ENCODE assay signal across 11 cellular contexts in the genomic region with DNA sequence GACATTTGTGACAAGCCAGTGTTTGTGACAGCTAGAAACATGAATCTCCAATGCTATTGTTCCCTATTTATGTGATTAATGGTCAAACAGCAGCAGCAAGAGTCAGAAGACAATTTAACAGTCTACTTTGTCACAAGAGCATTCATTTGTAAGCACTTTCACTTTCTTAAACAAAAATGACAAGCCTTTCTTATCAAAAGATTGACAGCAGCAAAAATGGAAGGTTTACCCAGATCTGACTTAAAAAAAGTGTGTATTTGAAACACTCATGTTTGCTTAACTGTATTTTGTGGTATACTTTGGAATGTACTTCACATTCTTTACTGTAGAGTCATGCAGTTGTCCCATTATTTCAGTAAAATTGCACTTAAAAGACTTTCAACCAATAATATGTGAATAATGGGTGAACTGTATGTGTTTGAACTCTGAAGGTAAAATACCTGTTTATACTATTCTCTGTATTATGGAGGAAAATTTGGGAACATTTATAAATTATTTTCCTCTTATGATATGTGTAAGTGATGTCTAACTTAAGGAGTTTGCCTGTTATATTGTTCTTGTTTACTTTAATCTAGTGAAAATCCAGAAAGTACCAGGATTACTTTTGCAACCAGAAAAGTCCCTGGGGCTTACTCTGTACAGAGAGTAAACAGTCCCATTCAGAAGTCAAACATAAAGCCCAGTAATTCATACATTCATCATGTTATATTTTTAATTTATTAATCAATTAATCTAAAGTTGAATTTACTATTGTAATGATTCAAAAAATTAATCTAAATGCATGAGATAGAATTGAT.
DNase-seq lines count a peak whose midpoint lies in the region; ATAC-seq and TF ChIP-seq lines count a peak whose summit lies in the region.
"Had no signal": no experiment of that assay in that cellular context is flagged by ENCODE, and none has a peak within 500 bp of the region (broad histone marks: within the 10 kb centered on the region; RNA-seq: fewer than 3 reads in every experiment).

No MANE protein-coding gene starts in this region.

- no peaks in the 10 kb centered on the region for H3K36me3 Mint-ChIP-seq in naive thymus-derived CD8-positive, alpha-beta T cell

- H3K27ac ChIP-seq in HEK293 (ENCODE audit: extremely low read depth, low read depth, low read length): no peak overlapping the region
- peak overlapping the region in 1 of 2 experiments; percentile 28; a peak in 3 of 4 replicates for H3K27ac ChIP-seq in SK-N-SH (ENCODE audit: low read depth in 2 of 2, low read length in 1 of 2)
- H3K27ac ChIP-seq in smooth muscle cell (ENCODE audit: low read depth): peak overlapping the region; percentile 55
- H3K27ac ChIP-seq: uterus had no signal

- H3K9me3 Mint-ChIP-seq in naive thymus-derived CD8-positive, alpha-beta T cell: peaks cover 0 to 5% (median 0%) of the 10 kb centered on the region in 9 donors

- DNase-seq in SK-N-SH: no peak
- DNase-seq in fibroblast of villous mesenchyme (ENCODE audit: low read depth): peak; percentile 45
- DNase-seq in smooth muscle cell (lab: John Stamatoyannopoulos, UW; ENCODE audit: unreplicated experiment): no peak
- no peak for DNase-seq in naive thymus-derived CD8-positive, alpha-beta T cell
- DNase-seq in NOMO-1 (lab: John Stamatoyannopoulos, UW; ENCODE audit: unreplicated experiment in 2 of 2): no peak
- no peak for DNase-seq in cortex of kidney (lab: John Stamatoyannopoulos, UW)
- DNase-seq: GOT3, left colon, right cardiac atrium, uterus had no signal

- peak overlapping the region; percentile 4; the same call in 1 of the 2 replicates for H3K9ac ChIP-seq in SK-N-SH
- H3K9ac ChIP-seq in smooth muscle cell (ENCODE audit: low read depth): no peak overlapping the region

- 0 out of 4 replicates have a peak, but pooled peaks of 1 of the 2 experiments have one; percentile 13 for TF ChIP-seq EP300 in SK-N-SH (IDR thresholded peaks at IDR 0.05; ENCODE audit: borderline replicate concordance in 1 of 2, low read depth in 1 of 2, low read length in 1 of 2)

- ATAC-seq in naive thymus-derived CD8-positive, alpha-beta T cell: no peak
- ATAC-seq: left colon, right cardiac atrium had no signal

- no peak overlapping the region for H2AFZ ChIP-seq in SK-N-SH (ENCODE audit: low read depth)
- peak overlapping the region; percentile 19 for H2AFZ ChIP-seq in smooth muscle cell (ENCODE audit: low read depth)

- H3K4me3 Mint-ChIP-seq in naive thymus-derived CD8-positive, alpha-beta T cell: no peak overlapping the region

- H4K20me1 ChIP-seq in SK-N-SH (ENCODE audit: insufficient read depth): no peaks in the 10 kb centered on the region
- H4K20me1 ChIP-seq in smooth muscle cell (ENCODE audit: low read depth): no peaks in the 10 kb centered on the region

- H3F3A ChIP-seq in SK-N-SH (replicated peaks; ENCODE audit: insufficient read depth): peaks cover 11% of the 10 kb centered on the region
- no peaks in the 10 kb centered on the region for H3F3A ChIP-seq in smooth muscle cell (ENCODE audit: low read depth)

- H3K9me2 ChIP-seq in SK-N-SH: no peaks in the 10 kb centered on the region

- H3K27me3 Mint-ChIP-seq in naive thymus-derived CD8-positive, alpha-beta T cell: no peaks in the 10 kb centered on the region

- CTCF ChIA-PET in HEK293 (lab: Yijun Ruan, JAX) (no interaction called here), SK-N-SH (lab: Yijun Ruan, JAX) (no interaction called here)

- H3K27me3 ChIP-seq in SK-N-SH (ENCODE audit: insufficient read depth): no peaks in the 10 kb centered on the region
- no peaks in the 10 kb centered on the region for H3K27me3 ChIP-seq in smooth muscle cell (ENCODE audit: low read depth)
- H3K27me3 ChIP-seq: uterus had no signal

- H3K9me3 ChIP-seq in HEK293 (ENCODE audit: control insufficient read depth, insufficient read depth, low read depth, low read length) (no peaks in the 10 kb centered on the region), SK-N-SH (no peaks in the 10 kb centered on the region), smooth muscle cell (replicated peaks; ENCODE audit: low read depth) (no peaks in the 10 kb centered on the region)
- H3K9me3 ChIP-seq: uterus had no signal

- H3K79me2 ChIP-seq in SK-N-SH (ENCODE audit: insufficient read depth) (no peaks in the 10 kb centered on the region), smooth muscle cell (ENCODE audit: low read depth) (no peaks in the 10 kb centered on the region)

- H3K4me3 ChIP-seq in HEK293 (ENCODE audit: low read depth, low read length): no peak overlapping the region
- peak overlapping the region in 1 of 2 experiments; percentile 33; a peak in 2 of 4 replicates for H3K4me3 ChIP-seq in SK-N-SH (ENCODE audit: low read depth in 2 of 2, low read length in 1 of 2)
- no peak overlapping the region for H3K4me3 ChIP-seq in fibroblast of villous mesenchyme (ENCODE audit: low read depth, low read length)
- no peak overlapping the region for H3K4me3 ChIP-seq in smooth muscle cell
- H3K4me3 ChIP-seq: uterus had no signal

- POLR2A ChIA-PET in HEK293 (lab: Yijun Ruan, JAX): no interaction called here
- POLR2A ChIA-PET in SK-N-SH (lab: Yijun Ruan, JAX): no interaction called here
- POLR2A ChIA-PET in naive thymus-derived CD8-positive, alpha-beta T cell (lab: Charles Lee): no interaction called here

- no peak overlapping the region for H3K27ac Mint-ChIP-seq in naive thymus-derived CD8-positive, alpha-beta T cell

- H3K36me3 ChIP-seq in HEK293 (ENCODE audit: control insufficient read depth in 2 of 2, insufficient read depth in 1 of 2, low read length in 2 of 2) (no peaks in the 10 kb centered on the region), SK-N-SH (replicated peaks in 1 of 2; ENCODE audit: control insufficient read depth in 1 of 2, insufficient read depth in 2 of 2, low read length in 1 of 2) (no peaks in the 10 kb centered on the region), smooth muscle cell (ENCODE audit: low read depth) (no peaks in the 10 kb centered on the region)
- H3K36me3 ChIP-seq: uterus had no signal

- H3K4me1 Mint-ChIP-seq in naive thymus-derived CD8-positive, alpha-beta T cell: no peaks in the 10 kb centered on the region

- TF ChIP-seq RAD21 in SK-N-SH (IDR thresholded peaks at IDR 0.05; ENCODE audit: low read length): no peak

- H3K4me1 ChIP-seq in HEK293 (ENCODE audit: control insufficient read depth, insufficient read depth, low read length) (no peaks in the 10 kb centered on the region), SK-N-SH (ENCODE audit: control insufficient read depth in 1 of 2, insufficient read depth in 2 of 2, low read depth in 1 of 2, low read length in 1 of 2) (no peaks in the 10 kb centered on the region; a peak in 1 of 4 replicates), smooth muscle cell (ENCODE audit: low read depth) (peaks cover 11% of the 10 kb centered on the region)
- H3K4me1 ChIP-seq: uterus had no signal

- TF ChIP-seq CTCF in HEK293 (tag by site-specific recombination; IDR thresholded peaks at IDR 0.05): no peak
- TF ChIP-seq CTCF in SK-N-SH (IDR thresholded peaks at IDR 0.05): no peak
- TF ChIP-seq CTCF in fibroblast of villous mesenchyme (IDR thresholded peaks at IDR 0.05; ENCODE audit: insufficient read depth, low read depth, low read length): no peak
- TF ChIP-seq CTCF in smooth muscle cell (IDR thresholded peaks at IDR 0.05; ENCODE audit: borderline replicate concordance, insufficient read depth, poor library complexity, severe bottlenecking): no peak

- H3K4me2 ChIP-seq in SK-N-SH (peak overlapping the region; percentile 62), smooth muscle cell (peak overlapping the region; percentile 73)

TF ChIP-seq in HEK293, 187 proteins besides CTCF, POLR2A, EP300 and RAD21:
- no peak for TF ChIP-seq ZNF157 (tag by site-specific recombination; IDR thresholded peaks at IDR 0.05)
- TF ChIP-seq, protein P1, sequence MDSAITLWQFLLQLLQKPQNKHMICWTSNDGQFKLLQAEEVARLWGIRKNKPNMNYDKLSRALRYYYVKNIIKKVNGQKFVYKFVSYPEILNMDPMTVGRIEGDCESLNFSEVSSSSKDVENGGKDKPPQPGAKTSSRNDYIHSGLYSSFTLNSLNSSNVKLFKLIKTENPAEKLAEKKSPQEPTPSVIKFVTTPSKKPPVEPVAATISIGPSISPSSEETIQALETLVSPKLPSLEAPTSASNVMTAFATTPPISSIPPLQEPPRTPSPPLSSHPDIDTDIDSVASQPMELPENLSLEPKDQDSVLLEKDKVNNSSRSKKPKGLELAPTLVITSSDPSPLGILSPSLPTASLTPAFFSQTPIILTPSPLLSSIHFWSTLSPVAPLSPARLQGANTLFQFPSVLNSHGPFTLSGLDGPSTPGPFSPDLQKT (IDR thresholded peaks at IDR 0.05; ENCODE audit: borderline replicate concordance, low read depth, low read length): no peak
- TF ChIP-seq MEIS1 (CRISPR knock-in tag; IDR thresholded peaks at IDR 0.05; ENCODE audit: borderline replicate concordance): peak; percentile 45; the same call in 1 of the 2 replicates
- no peak for TF ChIP-seq ZSCAN30 (tag by site-specific recombination; IDR thresholded peaks at IDR 0.05)
- no peak for TF ChIP-seq BCL11B (tag by site-specific recombination; IDR thresholded peaks at IDR 0.05; ENCODE audit: low read depth)
- no peak for TF ChIP-seq REPIN1 (tag by site-specific recombination; IDR thresholded peaks at IDR 0.05; ENCODE audit: low read depth)
- TF ChIP-seq SP7 (tag by site-specific recombination; IDR thresholded peaks at IDR 0.05): no peak

TF ChIP-seq in SK-N-SH, 30 proteins besides CTCF, POLR2A, EP300 and RAD21:
- TF ChIP-seq JUND (IDR thresholded peaks at IDR 0.05) (peak; percentile 66; the same call in 1 of the 2 replicates), POLR2AphosphoS5 (IDR thresholded peaks at IDR 0.05; ENCODE audit: low read depth, low read length) (no peak), TCF12 (IDR thresholded peaks at IDR 0.05) (peak; percentile 43; the same call in 1 of the 2 replicates), NRF1 (IDR thresholded peaks at IDR 0.05; ENCODE audit: low read depth, low read length) (no peak), FOSL2 (IDR thresholded peaks at IDR 0.05; ENCODE audit: borderline replicate concordance, low read depth) (peak; percentile 69; the same call in 1 of the 2 replicates), FOXM1 (IDR thresholded peaks at IDR 0.05; ENCODE audit: low read depth) (0 out of 2 replicates have a peak, but pooled peaks have one; percentile 29), TEAD4 (IDR thresholded peaks at IDR 0.05; ENCODE audit: borderline replicate concordance, insufficient read depth) (peak; percentile 46; the same call in 1 of the 2 replicates)
- TF ChIP-seq, protein P2, sequence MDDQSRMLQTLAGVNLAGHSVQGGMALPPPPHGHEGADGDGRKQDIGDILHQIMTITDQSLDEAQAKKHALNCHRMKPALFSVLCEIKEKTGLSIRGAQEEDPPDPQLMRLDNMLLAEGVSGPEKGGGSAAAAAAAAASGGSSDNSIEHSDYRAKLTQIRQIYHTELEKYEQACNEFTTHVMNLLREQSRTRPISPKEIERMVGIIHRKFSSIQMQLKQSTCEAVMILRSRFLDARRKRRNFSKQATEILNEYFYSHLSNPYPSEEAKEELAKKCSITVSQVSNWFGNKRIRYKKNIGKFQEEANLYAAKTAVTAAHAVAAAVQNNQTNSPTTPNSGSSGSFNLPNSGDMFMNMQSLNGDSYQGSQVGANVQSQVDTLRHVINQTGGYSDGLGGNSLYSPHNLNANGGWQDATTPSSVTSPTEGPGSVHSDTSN (IDR thresholded peaks at IDR 0.05): peak; percentile 79
